19 cellular contexts compared by ENCODE assay signal in genomic region chr5:156186760-156187159, GRCh38.
"Had no signal": no experiment of that assay in that cellular context is flagged by ENCODE, and none has a peak within 500 bp of the region (broad histone marks: within the 10 kb centered on the region; RNA-seq: fewer than 3 reads in every experiment).

No MANE protein-coding gene starts in this region.

- H3K27ac ChIP-seq: brain microvascular endothelial cell, epithelial cell of prostate had no signal

- H3K4me3 Mint-ChIP-seq: activated B cell treated with CpG ODN at 0.5 μM for 24 hours; activated CD8-positive, alpha-beta T cell treated with anti-CD3 and anti-CD28 coated beads, Interleukin-2, amount 10 ng/mL, durations not matched to agents 7 days and 5 days; activated naive CD4-positive, alpha-beta T cell treated with anti-CD3 and anti-CD28 coated beads, Interleukin-2, amount 50 U/mL, for 24 hours; naive B cell; T-helper 2 cell treated with Interferon-gamma antibody and Interleukin-4, amounts not matched to agents 5 μg/mL and 100 μg/mL, for 36 hours; type B pancreatic cell had no signal

- H3K9me3 Mint-ChIP-seq: activated B cell treated with CpG ODN at 0.5 μM for 24 hours; activated naive CD4-positive, alpha-beta T cell treated with anti-CD3 and anti-CD28 coated beads, Interleukin-2, amount 50 U/mL, for 24 hours; T-helper 2 cell treated with Interferon-gamma antibody and Interleukin-4, amounts not matched to agents 5 μg/mL and 100 μg/mL, for 36 hours; type B pancreatic cell had no signal

- H3K27me3 ChIP-seq: brain microvascular endothelial cell had no signal

- DNase-seq: activated B cell treated with CpG ODN at 0.5 μM for 24 hours; activated CD4-positive, alpha-beta T cell treated with anti-CD3 and anti-CD28 coated beads for 48 hours; activated CD8-positive, alpha-beta memory T cell treated with anti-CD3 and anti-CD28 coated beads, Interleukin-2, amount 50 U/mL, for 4 hours; activated CD8-positive, alpha-beta T cell treated with anti-CD3 and anti-CD28 coated beads, Interleukin-2, amount 10 ng/mL, durations not matched to agents 7 days and 5 days; activated effector memory CD4-positive, alpha-beta T cell treated with anti-CD3 and anti-CD28 coated beads, Interleukin-2, amount 50 U/mL, for 16 hours; activated T-cell treated with anti-CD3 and anti-CD28 coated beads, Interleukin-2, amount 50 U/mL, for 48 hours; brain microvascular endothelial cell; cerebellar nuclear complex; dermis blood vessel endothelial cell; mammary epithelial cell; naive B cell; small intestine; stimulated activated CD4-positive, alpha-beta T cell treated with anti-CD3 and anti-CD28 coated beads, Interleukin-4, amount 100 ng/mL, for 24 hours; stimulated activated naive CD4-positive, alpha-beta T cell treated with Interleukin-2 at 50 U/mL for 16 hours had no signal

- H3K27ac Mint-ChIP-seq: activated B cell treated with CpG ODN at 0.5 μM for 24 hours; activated CD8-positive, alpha-beta T cell treated with anti-CD3 and anti-CD28 coated beads, Interleukin-2, amount 10 ng/mL, durations not matched to agents 7 days and 5 days; activated naive CD4-positive, alpha-beta T cell treated with anti-CD3 and anti-CD28 coated beads, Interleukin-2, amount 50 U/mL, for 24 hours; naive B cell; T-helper 2 cell treated with Interferon-gamma antibody and Interleukin-4, amounts not matched to agents 5 μg/mL and 100 μg/mL, for 36 hours; type B pancreatic cell had no signal

- H3K4me1 Mint-ChIP-seq: activated B cell treated with CpG ODN at 0.5 μM for 24 hours; activated naive CD4-positive, alpha-beta T cell treated with anti-CD3 and anti-CD28 coated beads, Interleukin-2, amount 50 U/mL, for 24 hours; naive B cell had no signal

- ATAC-seq: activated CD8-positive, alpha-beta T cell treated with anti-CD3 and anti-CD28 coated beads, Interleukin-2, amount 10 ng/mL, durations not matched to agents 7 days and 5 days; left lobe of liver had no signal

- H3K36me3 Mint-ChIP-seq: activated naive CD4-positive, alpha-beta T cell treated with anti-CD3 and anti-CD28 coated beads, Interleukin-2, amount 50 U/mL, for 24 hours; naive B cell; type B pancreatic cell had no signal

- H3K27me3 Mint-ChIP-seq: activated B cell treated with CpG ODN at 0.5 μM for 24 hours; activated naive CD4-positive, alpha-beta T cell treated with anti-CD3 and anti-CD28 coated beads, Interleukin-2, amount 50 U/mL, for 24 hours; naive B cell; type B pancreatic cell had no signal

- H3K36me3 ChIP-seq: brain microvascular endothelial cell had no signal
